Comparison of ENCODE assay signal across 17 cellular contexts in the genomic region with DNA sequence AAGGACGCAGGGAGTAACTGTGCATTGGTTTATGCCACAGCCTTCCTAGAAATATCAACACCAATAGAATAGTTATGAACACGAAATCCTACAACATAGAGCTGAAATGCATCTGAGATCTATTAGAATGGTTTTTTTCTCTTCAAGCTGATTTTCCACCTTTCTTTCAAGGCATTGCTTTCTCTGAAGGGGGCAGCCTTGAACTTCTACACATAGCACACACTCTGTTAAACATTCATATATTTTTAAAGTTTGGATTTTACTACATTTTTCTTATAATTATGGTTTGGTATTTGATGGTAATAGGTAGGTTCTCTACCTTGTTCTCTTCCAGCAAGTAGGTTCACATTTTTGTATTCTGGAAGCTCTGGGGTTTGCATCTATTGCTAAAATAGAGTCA.
"Had no signal": no experiment of that assay in that cellular context is flagged by ENCODE, and none has a peak within 500 bp of the region (broad histone marks: within the 10 kb centered on the region; RNA-seq: fewer than 3 reads in every experiment).

No MANE protein-coding gene starts in this region.

- H3K9me3 Mint-ChIP-seq: activated naive CD4-positive, alpha-beta T cell treated with anti-CD3 and anti-CD28 coated beads, Interleukin-2, amount 50 U/mL, for 24 hours had no signal

- ATAC-seq: activated CD8-positive, alpha-beta T cell treated with anti-CD3 and anti-CD28 coated beads, Interleukin-2, amount 10 ng/mL, durations not matched to agents 7 days and 5 days; pancreas; stimulated activated effector memory CD8-positive, alpha-beta T cell treated with anti-CD3 and anti-CD28 coated beads, Interleukin-12 subunit alpha, Interleukin-12 subunit beta, amount 100 ng/mL, for 72 hours had no signal

- H3K27ac Mint-ChIP-seq: activated B cell treated with CpG ODN at 0.5 μM for 24 hours; activated CD8-positive, alpha-beta T cell treated with anti-CD3 and anti-CD28 coated beads, Interleukin-2, amount 10 ng/mL, durations not matched to agents 7 days and 5 days; activated naive CD4-positive, alpha-beta T cell treated with anti-CD3 and anti-CD28 coated beads, Interleukin-2, amount 50 U/mL, for 24 hours; naive B cell; neural progenitor cell; stimulated activated effector memory CD8-positive, alpha-beta T cell treated with anti-CD3 and anti-CD28 coated beads, Interleukin-12 subunit alpha, Interleukin-12 subunit beta, amount 100 ng/mL, for 72 hours had no signal

- H3K4me3 ChIP-seq: adrenal gland, cardiac muscle cell, left ventricle myocardium inferior, neural progenitor cell, pancreas, uterus had no signal

- H3K4me3 Mint-ChIP-seq: activated B cell treated with CpG ODN at 0.5 μM for 24 hours; activated CD8-positive, alpha-beta T cell treated with anti-CD3 and anti-CD28 coated beads, Interleukin-2, amount 10 ng/mL, durations not matched to agents 7 days and 5 days; activated naive CD4-positive, alpha-beta T cell treated with anti-CD3 and anti-CD28 coated beads, Interleukin-2, amount 50 U/mL, for 24 hours; naive B cell; neural progenitor cell; stimulated activated effector memory CD8-positive, alpha-beta T cell treated with anti-CD3 and anti-CD28 coated beads, Interleukin-12 subunit alpha, Interleukin-12 subunit beta, amount 100 ng/mL, for 72 hours had no signal

- H3K36me3 Mint-ChIP-seq: activated naive CD4-positive, alpha-beta T cell treated with anti-CD3 and anti-CD28 coated beads, Interleukin-2, amount 50 U/mL, for 24 hours; naive B cell; neural progenitor cell; stimulated activated effector memory CD8-positive, alpha-beta T cell treated with anti-CD3 and anti-CD28 coated beads, Interleukin-12 subunit alpha, Interleukin-12 subunit beta, amount 100 ng/mL, for 72 hours had no signal

- H3K9me3 ChIP-seq: adrenal gland, pancreas had no signal

- H2AFZ ChIP-seq: neural progenitor cell had no signal

- H3K27ac ChIP-seq: adrenal gland, cardiac muscle cell, left ventricle myocardium inferior, neural progenitor cell, pancreas, uterus had no signal

- H3K4me1 ChIP-seq: adrenal gland, left ventricle myocardium inferior, neural progenitor cell, pancreas, uterus had no signal

- DNase-seq: activated B cell treated with CpG ODN at 0.5 μM for 24 hours; activated CD4-positive, alpha-beta T cell treated with anti-CD3 and anti-CD28 coated beads for 48 hours; activated CD8-positive, alpha-beta memory T cell treated with anti-CD3 and anti-CD28 coated beads, Interleukin-2, amount 50 U/mL, for 4 hours; activated CD8-positive, alpha-beta T cell treated with anti-CD3 and anti-CD28 coated beads, Interleukin-2, amount 10 ng/mL, durations not matched to agents 7 days and 5 days; activated effector memory CD4-positive, alpha-beta T cell treated with anti-CD3 and anti-CD28 coated beads, Interleukin-2, amount 50 U/mL, for 16 hours; activated T-cell treated with anti-CD3 and anti-CD28 coated beads, Interleukin-2, amount 50 U/mL, for 48 hours; adrenal gland; hypothalamus; left ventricle myocardium inferior; naive B cell; pancreas; T-helper 2 cell; uterus had no signal

- H3K4me1 Mint-ChIP-seq: activated B cell treated with CpG ODN at 0.5 μM for 24 hours; activated naive CD4-positive, alpha-beta T cell treated with anti-CD3 and anti-CD28 coated beads, Interleukin-2, amount 50 U/mL, for 24 hours; naive B cell; neural progenitor cell; stimulated activated effector memory CD8-positive, alpha-beta T cell treated with anti-CD3 and anti-CD28 coated beads, Interleukin-12 subunit alpha, Interleukin-12 subunit beta, amount 100 ng/mL, for 72 hours had no signal

- H3K4me2 ChIP-seq: neural progenitor cell had no signal

- H3K27me3 Mint-ChIP-seq: activated B cell treated with CpG ODN at 0.5 μM for 24 hours; activated naive CD4-positive, alpha-beta T cell treated with anti-CD3 and anti-CD28 coated beads, Interleukin-2, amount 50 U/mL, for 24 hours; naive B cell had no signal

- H3K9ac ChIP-seq: neural progenitor cell had no signal

- H3K36me3 ChIP-seq: adrenal gland, cardiac muscle cell, left ventricle myocardium inferior, neural progenitor cell, pancreas, uterus had no signal

- H3K27me3 ChIP-seq: adrenal gland, cardiac muscle cell, neural progenitor cell, pancreas, uterus had no signal
